ENCODE assay signal across 9 cellular contexts in the genomic region with DNA sequence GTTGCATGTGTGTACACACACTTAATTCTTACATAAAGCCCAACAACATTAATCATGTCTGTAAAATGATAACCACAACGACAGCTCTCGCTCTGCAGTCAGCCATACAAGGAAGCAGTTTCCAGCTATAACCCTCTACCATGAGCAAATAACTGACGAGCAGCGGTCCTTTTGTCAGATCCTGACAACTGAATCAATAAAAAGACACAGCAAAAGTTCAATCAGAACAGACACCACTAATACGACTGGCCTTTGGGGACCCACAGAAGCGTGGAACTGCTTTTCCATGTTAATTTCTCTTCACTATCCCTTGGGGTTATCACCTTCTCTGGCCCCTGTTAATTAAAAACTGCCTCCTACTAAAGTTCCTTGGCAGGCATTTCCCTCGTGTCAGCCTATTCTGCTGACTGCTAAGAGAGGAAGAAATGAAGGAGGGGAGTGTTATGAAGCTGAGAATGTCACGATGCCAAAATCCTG.
DNase-seq lines count a peak whose midpoint lies in the region; ATAC-seq, FAIRE-seq and TF ChIP-seq lines count a peak whose summit lies in the region.
"Had no signal": no experiment of that assay in that cellular context is flagged by ENCODE, and none has a peak within 500 bp of the region (broad histone marks: within the 10 kb centered on the region; RNA-seq: fewer than 3 reads in every experiment).

No MANE protein-coding gene starts in this region.

- H3K27ac ChIP-seq in epithelial cell of prostate: no peak overlapping the region
- H3K27ac ChIP-seq in osteoblast (ENCODE audit: low read depth, low read length): peak overlapping the region; percentile 62
- no peak overlapping the region for H3K27ac ChIP-seq in substantia nigra (ENCODE audit: low read depth, low read length, poor library complexity, severe bottlenecking)

- peak overlapping the region; percentile 84 for H2AFZ ChIP-seq in osteoblast (ENCODE audit: low read length)

- peak overlapping the region; percentile 60 for H3K4me3 ChIP-seq in osteoblast (ENCODE audit: insufficient read depth, low read length)

- no peak for TF ChIP-seq CTCF in osteoblast (IDR thresholded peaks at IDR 0.05; ENCODE audit: extremely low read depth, low read depth, low read length)

- H3K4me2 ChIP-seq in osteoblast (ENCODE audit: insufficient read depth, low read length): peak overlapping the region; percentile 81

- peaks cover 23% of the 10 kb centered on the region for H3K4me1 ChIP-seq in osteoblast (ENCODE audit: insufficient read depth, low read length)

- no peaks in the 10 kb centered on the region for H3K9me3 ChIP-seq in osteoblast (ENCODE audit: low read depth, low read length)

- H3K79me2 ChIP-seq in osteoblast (ENCODE audit: insufficient read depth, low read length): no peaks in the 10 kb centered on the region

- no peaks in the 10 kb centered on the region for H3K27me3 ChIP-seq in osteoblast (ENCODE audit: insufficient read depth, low read length)

- FAIRE-seq in H54 (lab: Jason Lieb, UNC): peak; percentile 80
- FAIRE-seq: keratinocyte had no signal

- no peak for TF ChIP-seq POLR2A in H54 (IDR thresholded peaks at IDR 0.05; ENCODE audit: low read depth, low read length)

- no peaks in the 10 kb centered on the region for H3K36me3 ChIP-seq in osteoblast (ENCODE audit: insufficient read depth, low read length)

- DNase-seq in H54 (ENCODE audit: insufficient read length, low spot score): no peak
- peak; percentile 34 to 59 for DNase-seq in NCI-H526 (lab: John Stamatoyannopoulos, UW)
- DNase-seq in epithelial cell of prostate (ENCODE audit: low read depth, low spot score): peak; percentile 51
- DNase-seq in osteoblast (ENCODE audit: insufficient read length, low spot score, missing footprints): no peak
- DNase-seq in activated naive CD4-positive, alpha-beta T cell (lab: John Stamatoyannopoulos, UW): no peak
- no peak for DNase-seq in cortex of kidney (lab: John Stamatoyannopoulos, UW)
- DNase-seq in substantia nigra (lab: John Stamatoyannopoulos, UW): no peak

- no peaks in the 10 kb centered on the region for H4K20me1 ChIP-seq in osteoblast (ENCODE audit: insufficient read depth, low read length)

- ATAC-seq in HG03025 (IDR thresholded peaks at IDR 0.05; ENCODE audit: low FRiP score, unreplicated experiment): no peak

Comparison
In these comparisons a context has a peak if more than half of its experiments do, and no peak if none do; other contexts are left out.
1. DNase-seq: peak in NCI-H526 (2 of 2) and epithelial cell of prostate (single experiment); none in H54 (single experiment), osteoblast (single experiment), activated naive CD4-positive, alpha-beta T cell (0 of 4), cortex of kidney (single experiment) and substantia nigra (0 of 49).